Comparison of ENCODE assay signal across 25 cellular contexts in the genomic region with DNA sequence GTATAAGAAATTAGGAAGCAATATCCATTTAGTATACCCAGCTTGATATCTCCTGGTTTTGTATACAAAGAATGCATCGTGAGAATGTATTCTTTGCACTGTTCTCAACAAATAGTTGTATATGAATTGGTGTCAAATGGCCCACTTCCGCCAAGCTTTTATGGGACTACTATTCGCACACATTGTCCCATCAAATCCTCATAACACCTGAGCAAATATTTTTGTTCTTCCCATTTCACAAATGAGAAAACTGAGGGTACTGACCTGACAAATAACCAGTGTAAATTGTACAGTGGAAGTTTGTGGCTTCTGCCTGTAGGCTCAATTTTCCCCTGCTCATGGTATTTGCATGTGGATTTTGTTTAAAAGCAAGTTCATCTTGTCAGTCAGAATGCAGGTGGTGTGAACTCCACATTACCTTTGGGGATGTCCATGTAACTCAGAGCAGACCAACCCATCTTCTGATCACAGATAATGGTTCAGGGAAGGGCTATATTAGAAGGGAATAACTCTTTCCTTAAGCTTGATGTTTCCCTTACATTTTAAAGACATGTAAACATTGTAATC. TPM values are rescaled to one million over a fixed set of nuclear protein-coding genes. Genes with fewer than 3 reads are reported as not detected.
A peak's percentile ranks its signal among the peaks of the same experiment; 100 is the strongest.
DNase-seq lines count a peak whose midpoint lies in the region; ATAC-seq and TF ChIP-seq lines count a peak whose summit lies in the region.
"Had no signal": no experiment of that assay in that cellular context is flagged by ENCODE, and none has a peak within 500 bp of the region (broad histone marks: within the 10 kb centered on the region; RNA-seq: fewer than 3 reads in every experiment).

No MANE protein-coding gene starts in this region.

- no peak for TF ChIP-seq CTCF in LNCaP clone FGC (IDR thresholded peaks at IDR 0.05; ENCODE audit: control insufficient read depth, extremely low read depth, insufficient read depth)

- H3K4me3 ChIP-seq in LNCaP clone FGC (ENCODE audit: low read depth, low read length): no peak overlapping the region
- H3K4me3 ChIP-seq: GM23248 had no signal

- ATAC-seq in GM18520 (IDR thresholded peaks at IDR 0.05; ENCODE audit: unreplicated experiment) (peak; percentile 78), GM18907 (IDR thresholded peaks at IDR 0.05; ENCODE audit: unreplicated experiment) (peak; percentile 59), HG02610 (IDR thresholded peaks at IDR 0.05; ENCODE audit: unreplicated experiment) (peak; percentile 82), GM21717 (IDR thresholded peaks at IDR 0.05; ENCODE audit: unreplicated experiment) (no peak)
- ATAC-seq: CD8-positive, alpha-beta T cell; T-cell had no signal

- DNase-seq in LNCaP clone FGC (ENCODE audit: low read depth) (peak; percentile 86), GDM1 (lab: John Stamatoyannopoulos, UW) (no peak), occipital lobe (lab: John Stamatoyannopoulos, UW) (no peak), AG08396 (ENCODE audit: low spot score) (no peak)
- DNase-seq: Caco-2; CD8-positive, alpha-beta T cell; GM23248; H7; HFFc6; NCI-H1092 treated with DMSO at 0.1 percent for 48 hours; NCI-H1436; NCI-H187; NCI-H2081 treated with DMSO at 0.1 percent for 48 hours; NCI-H2171; NCI-H226; NCI-H510A; NCI-H82; NK-92 treated with Interleukin-12 subunit alpha and Interleukin-12 subunit beta, amount 100 ng/mL, for 24 hours; Right ventricle myocardium superior; RPMI8226; T-cell had no signal

RNA-seq across cellular contexts. Expression of gene FAM241A, which starts 51.5 kb away (rescaled TPM):
- 10.6 TPM for total RNA-seq in occipital lobe
